ENCODE assay signal across 36 cellular contexts in the genomic region with DNA sequence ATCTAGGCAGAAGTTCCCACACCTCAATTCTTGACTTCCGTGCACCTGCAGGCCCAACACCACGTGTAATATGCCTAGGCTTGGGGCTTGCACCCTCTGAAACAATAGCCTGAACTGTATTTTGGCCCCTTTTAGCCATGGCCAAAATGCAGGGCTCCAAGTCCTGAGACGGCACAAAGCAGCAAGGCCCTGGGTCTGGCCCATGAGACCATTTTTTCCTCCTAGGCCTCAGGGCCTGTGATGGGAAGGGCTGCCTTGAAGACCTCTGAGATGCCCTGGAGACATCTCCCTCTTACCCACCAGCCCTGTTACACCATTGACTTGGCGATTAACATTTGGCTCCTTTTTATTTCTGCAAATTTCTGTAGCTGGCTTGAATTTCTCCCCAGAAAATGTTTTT.
"Had no signal": no experiment of that assay in that cellular context is flagged by ENCODE, and none has a peak within 500 bp of the region (broad histone marks: within the 10 kb centered on the region; RNA-seq: fewer than 3 reads in every experiment).

No MANE protein-coding gene starts in this region.

- DNase-seq: MG63, MM.1S, MV-4-11, NCI-H1048, NCI-H1092, NCI-H1092 treated with DMSO at 0.1 percent for 48 hours, NCI-H1105, NCI-H1105 treated with DMSO at 0.1 percent for 48 hours, NCI-H1417, NCI-H1417 treated with DMSO at 0.1 percent for 48 hours, NCI-H1436, NCI-H1436 treated with DMSO at 0.1 percent for 48 hours, NCI-H146, NCI-H1694, NCI-H1694 treated with DMSO at 0.1 percent for 48 hours, NCI-H187, NCI-H187 treated with DMSO at 0.1 percent for 48 hours, NCI-H1930, NCI-H2029, NCI-H2029 treated with DMSO at 0.1 percent for 48 hours, NCI-H2081, NCI-H2081 treated with DMSO at 0.1 percent for 48 hours, NCI-H2107, NCI-H2171, NCI-H2171 treated with DMSO at 0.1 percent for 48 hours, NCI-H2227 treated with DMSO at 0.1 percent for 48 hours, NCI-H226, NCI-H345, NCI-H446, NCI-H446 treated with DMSO at 0.1 percent for 48 hours, NCI-H510A, NCI-H510A treated with DMSO at 0.1 percent for 48 hours, NCI-H524, NCI-H524 treated with DMSO at 0.1 percent for 48 hours, NCI-H526, NCI-H526 treated with DMSO at 0.1 percent for 48 hours had no signal

- H3K4me3 ChIP-seq: MG63 had no signal

- H3K27me3 ChIP-seq: MG63 had no signal

- H3K36me3 ChIP-seq: MG63 had no signal

- H3K9me3 ChIP-seq: MG63 had no signal
